15 cellular contexts compared by ENCODE assay signal in genomic region chr13:34506796-34507195, GRCh38.
DNase-seq lines count a peak whose midpoint lies in the region; ATAC-seq and TF ChIP-seq lines count a peak whose summit lies in the region.
"Had no signal": no experiment of that assay in that cellular context is flagged by ENCODE, and none has a peak within 500 bp of the region (broad histone marks: within the 10 kb centered on the region; RNA-seq: fewer than 3 reads in every experiment).

No MANE protein-coding gene starts in this region.

- H3K27ac ChIP-seq in PC-3 (ENCODE audit: low read length): no peak overlapping the region
- H3K27ac ChIP-seq in mesendoderm (ENCODE audit: low read depth, low read length): no peak overlapping the region
- no peak overlapping the region for H3K27ac ChIP-seq in right atrium auricular region
- H3K27ac ChIP-seq: A549; BLaER1 treated with 17β-estradiol and CSF1 and Interleukin-3, amounts not matched to agents 10 nM and 100 nM; KMS-11 had no signal

- no peaks in the 10 kb centered on the region for H3K9me3 ChIP-seq in PC-3 (ENCODE audit: low read length)
- H3K9me3 ChIP-seq in right atrium auricular region: no peaks in the 10 kb centered on the region
- H3K9me3 ChIP-seq: A549; BLaER1 treated with 17β-estradiol and CSF1 and Interleukin-3, amounts not matched to agents 10 nM and 100 nM had no signal

- H4K5ac ChIP-seq in mesendoderm (ENCODE audit: low read length): no peak overlapping the region

- POLR2A ChIA-PET in PC-3 (lab: Charles Lee; ENCODE audit: unreplicated experiment): no interaction called here

- no TSS peak for BruUV-seq in PC-3 (replicated peaks; lab: Mats Ljungman, UMichigan)

- H3F3A ChIP-seq in PC-3 (ENCODE audit: low read length, unreplicated experiment): no peaks in the 10 kb centered on the region

- H2AFZ ChIP-seq in PC-3 (ENCODE audit: low read length): no peak overlapping the region

- H3K9ac ChIP-seq in PC-3 (ENCODE audit: low read length) (no peak overlapping the region), mesendoderm (ENCODE audit: low read length) (no peak overlapping the region)
- H3K9ac ChIP-seq: BLaER1 treated with 17β-estradiol and CSF1 and Interleukin-3, amounts not matched to agents 10 nM and 100 nM; KMS-11 had no signal

- no CpG with 5 or more reads among the region's 3 CpGs for WGBS in mesendoderm (ENCODE audit: extremely low coverage, insufficient coverage, low lambda C conversion rate)

- intact Hi-C loops in PC-3 (cut with micrococcal nuclease): loop anchor here (1.0 kb wide), 1 partner anchor 37 kb away; no protein-coding TSS in a partner anchor

- CTCF ChIA-PET in PC-3 (lab: Charles Lee): no interaction called here

- no peaks in the 10 kb centered on the region for H4K20me1 ChIP-seq in PC-3 (ENCODE audit: low read length)
- H4K20me1 ChIP-seq: BLaER1 treated with 17β-estradiol and CSF1 and Interleukin-3, amounts not matched to agents 10 nM and 100 nM had no signal

- ATAC-seq in PC-3 (0 out of 2 replicates have a peak, but pooled peaks have one; percentile 24), HG02938 (IDR thresholded peaks at IDR 0.05; ENCODE audit: unreplicated experiment) (no peak)
- ATAC-seq: A549, HCT116, HepG2 had no signal

- no peak overlapping the region for H3K4me2 ChIP-seq in PC-3 (ENCODE audit: low read length)
- no peak overlapping the region for H3K4me2 ChIP-seq in mesendoderm (ENCODE audit: low read length)
- H3K4me2 ChIP-seq: A549; BLaER1 treated with 17β-estradiol and CSF1 and Interleukin-3, amounts not matched to agents 10 nM and 100 nM; KMS-11 had no signal

- peak; percentile 38 for DNase-seq in EL
- DNase-seq in PC-3: peak; percentile 7
- DNase-seq in mesendoderm: peak; percentile 11
- no peak for DNase-seq in right atrium auricular region (ENCODE audit: low spot score)
- DNase-seq in NCI-H774 (lab: John Stamatoyannopoulos, UW): no peak
- DNase-seq in T-helper 9 cell: no peak
- DNase-seq: Calu3; CD4-positive, CD25-positive, alpha-beta regulatory T cell; DMS 273 treated with DMSO at 0.1 percent for 48 hours had no signal

- H3K56ac ChIP-seq in mesendoderm (ENCODE audit: low read length): no peak overlapping the region

- no peak overlapping the region for H3K18ac ChIP-seq in mesendoderm (ENCODE audit: low read length)

- H2BK15ac ChIP-seq in mesendoderm (replicated peaks; ENCODE audit: low read depth): no peak overlapping the region

- no peaks in the 10 kb centered on the region for H3K9me2 ChIP-seq in PC-3 (replicated peaks; ENCODE audit: low read length)

- H3K27me3 ChIP-seq in PC-3 (ENCODE audit: low read length): no peaks in the 10 kb centered on the region
- H3K27me3 ChIP-seq in mesendoderm (ENCODE audit: insufficient read depth, low read length, poor library complexity): no peaks in the 10 kb centered on the region
- H3K27me3 ChIP-seq in right atrium auricular region: no peaks in the 10 kb centered on the region
- H3K27me3 ChIP-seq: BLaER1 treated with 17β-estradiol and CSF1 and Interleukin-3, amounts not matched to agents 10 nM and 100 nM had no signal

- no peak overlapping the region for H2BK5ac ChIP-seq in mesendoderm (ENCODE audit: low read length)

- no peaks in the 10 kb centered on the region for H3K79me1 ChIP-seq in mesendoderm (ENCODE audit: low read length)

- no peaks in the 10 kb centered on the region for H3K36me3 ChIP-seq in PC-3 (ENCODE audit: low read depth, low read length)
- H3K36me3 ChIP-seq in mesendoderm (ENCODE audit: control insufficient read depth, insufficient read depth, low read length): no peaks in the 10 kb centered on the region
- H3K36me3 ChIP-seq in right atrium auricular region: no peaks in the 10 kb centered on the region
- H3K36me3 ChIP-seq: BLaER1 treated with 17β-estradiol and CSF1 and Interleukin-3, amounts not matched to agents 10 nM and 100 nM had no signal

- no peak overlapping the region for H3K4ac ChIP-seq in mesendoderm (ENCODE audit: low read depth, low read length)

- H3K23ac ChIP-seq in mesendoderm (ENCODE audit: low read length): no peak overlapping the region

- no peak overlapping the region for H3K4me3 ChIP-seq in PC-3 (ENCODE audit: low read length)
- H3K4me3 ChIP-seq in mesendoderm (ENCODE audit: low read length): no peak overlapping the region
- H3K4me3 ChIP-seq in right atrium auricular region: no peak overlapping the region
- H3K4me3 ChIP-seq: A549; BLaER1 treated with 17β-estradiol and CSF1 and Interleukin-3, amounts not matched to agents 10 nM and 100 nM had no signal

- peaks cover 4% of the 10 kb centered on the region; the same call in 1 of the 2 replicates for H3K4me1 ChIP-seq in PC-3 (ENCODE audit: insufficient read depth, low read length)
- H3K4me1 ChIP-seq in mesendoderm (ENCODE audit: control insufficient read depth, low read depth, low read length): no peaks in the 10 kb centered on the region
- no peaks in the 10 kb centered on the region for H3K4me1 ChIP-seq in right atrium auricular region
- H3K4me1 ChIP-seq: A549; BLaER1 treated with 17β-estradiol and CSF1 and Interleukin-3, amounts not matched to agents 10 nM and 100 nM had no signal

- no peak overlapping the region for H4K8ac ChIP-seq in mesendoderm (ENCODE audit: low read depth, low read length)

- no peak overlapping the region for H2AK5ac ChIP-seq in mesendoderm (ENCODE audit: low read length)

- H2BK120ac ChIP-seq in mesendoderm (ENCODE audit: low read depth, low read length): no peak overlapping the region

- TF ChIP-seq CTCF in PC-3 (conservative IDR thresholded peaks at IDR 0.05; ENCODE audit: low read depth, low read length) (no peak), right atrium auricular region (IDR thresholded peaks at IDR 0.05) (no peak)

- no peaks in the 10 kb centered on the region for H3K79me2 ChIP-seq in PC-3 (ENCODE audit: low read length)
- no peaks in the 10 kb centered on the region for H3K79me2 ChIP-seq in mesendoderm (ENCODE audit: control insufficient read depth, insufficient read depth, low read length)

Comparison
In these comparisons a context has a peak if more than half of its experiments do, and no peak if none do; other contexts are left out.
1. DNase-seq: peak in EL (single experiment), PC-3 (single experiment) and mesendoderm (single experiment); none in right atrium auricular region (single experiment), NCI-H774 (single experiment) and T-helper 9 cell (single experiment).